13 cellular contexts compared by ENCODE assay signal in genomic region chr20:37220796-37221195, GRCh38. TPM values are rescaled to one million over a fixed set of nuclear protein-coding genes. Genes with fewer than 3 reads are reported as not detected.
DNase-seq lines count a peak whose midpoint lies in the region; ATAC-seq, FAIRE-seq and TF ChIP-seq lines count a peak whose summit lies in the region.
"Had no signal": no experiment of that assay in that cellular context is flagged by ENCODE, and none has a peak within 500 bp of the region (broad histone marks: within the 10 kb centered on the region; RNA-seq: fewer than 3 reads in every experiment).

No MANE protein-coding gene starts in this region.

- ATAC-seq in GM21381 (IDR thresholded peaks at IDR 0.05; ENCODE audit: unreplicated experiment): no peak
- ATAC-seq in GM19455 (IDR thresholded peaks at IDR 0.05; ENCODE audit: unreplicated experiment): no peak
- ATAC-seq: stimulated activated naive CD8-positive, alpha-beta T cell treated with anti-CD3 and anti-CD28 coated beads, Interleukin-15, Interleukin-2, amounts not matched to agents 100 U/mL and 50 U/mL, for 24 hours had no signal

- H3K4me1 ChIP-seq in mesodermal cell (ENCODE audit: control insufficient read depth, insufficient read depth, low read length, poor library complexity, severe bottlenecking): peaks cover 9% of the 10 kb centered on the region

- H3K4me3 ChIP-seq in AG09309 (ENCODE audit: control insufficient read depth, low read depth, low read length): no peak overlapping the region
- no peak overlapping the region for H3K4me3 ChIP-seq in fibroblast of mammary gland (ENCODE audit: control insufficient read depth, low read depth, low read length)
- H3K4me3 ChIP-seq in mesodermal cell (ENCODE audit: extremely low read depth, insufficient read depth, low read length, poor library complexity, severe bottlenecking): no peak overlapping the region
- H3K4me3 ChIP-seq: lung had no signal

- H3K9me3 ChIP-seq in mesodermal cell (ENCODE audit: control insufficient read depth, low read length): no peaks in the 10 kb centered on the region

- DNase-seq in AG09309 (ENCODE audit: low read depth): peak; percentile 34
- no peak for DNase-seq in HTR-8/SVneo (ENCODE audit: insufficient read length, low spot score)
- DNase-seq in fibroblast of mammary gland (ENCODE audit: low read depth): peak; percentile 27
- no peak for DNase-seq in cortex of kidney (lab: John Stamatoyannopoulos, UW)
- DNase-seq in NCI-H1694 treated with DMSO at 0.1 percent for 48 hours (lab: John Stamatoyannopoulos, UW): no peak
- DNase-seq: caudate nucleus; IMR-90; stimulated activated naive CD8-positive, alpha-beta T cell treated with anti-CD3 and anti-CD28 coated beads, Interleukin-15, Interleukin-2, amounts not matched to agents 100 U/mL and 50 U/mL, for 24 hours had no signal

- peak; percentile 38 for FAIRE-seq in HTR-8/SVneo (lab: Jason Lieb, UNC)
- FAIRE-seq: D721Med had no signal

- peaks cover 86% of the 10 kb centered on the region for H3K36me3 ChIP-seq in mesodermal cell (ENCODE audit: control insufficient read depth, insufficient read depth, low read length)

- H3K27ac ChIP-seq in mesodermal cell (ENCODE audit: low read depth, low read length, severe bottlenecking): peak overlapping the region; percentile 30

- 89 to 100% methylated on average over 1 to 2 of the region's 2 CpGs for WGBS in mesodermal cell (ENCODE audit: insufficient coverage in 2 of 2), 2 experiments

- no peak for TF ChIP-seq CTCF in AG09309 (IDR thresholded peaks at IDR 0.05; ENCODE audit: control insufficient read depth, insufficient read depth, low read depth, low read length, missing control alignments)
- TF ChIP-seq CTCF in fibroblast of mammary gland (conservative IDR thresholded peaks at IDR 0.05; ENCODE audit: control insufficient read depth, insufficient read depth, low read depth, low read length): no peak

RNA-seq across cellular contexts. Expression of gene GHRH, which starts 40.8 kb away (rescaled TPM):
- polyA plus RNA-seq in mesodermal cell (2013, experiment 1 of 2): not detected
- polyA plus RNA-seq in mesodermal cell (2013, experiment 2 of 2): not detected
- polyA plus RNA-seq: IMR-90, lung had no signal

RNA-seq across cellular contexts. Expression of gene MROH8, which starts 41.4 kb away (rescaled TPM):
- 3.4 TPM for polyA plus RNA-seq in mesodermal cell (2013, experiment 1 of 2)
- 2.8 TPM for polyA plus RNA-seq in mesodermal cell (2013, experiment 2 of 2)

RNA-seq across cellular contexts. Expression of gene RPN2, which starts 41.7 kb away (rescaled TPM):
- 368 TPM for polyA plus RNA-seq in mesodermal cell (2013, experiment 1 of 2)
- polyA plus RNA-seq in mesodermal cell (2013, experiment 2 of 2): 336 TPM

Comparison
In these comparisons a context has a peak if more than half of its experiments do, and no peak if none do; other contexts are left out.
1. DNase-seq: peak in AG09309 (single experiment) and fibroblast of mammary gland (single experiment); none in HTR-8/SVneo (single experiment), cortex of kidney (single experiment) and NCI-H1694 treated with DMSO at 0.1 percent for 48 hours (single experiment).